Comparison of ENCODE assay signal across 9 cellular contexts in genomic region chr11:124313849-124314248, GRCh38. TPM values are rescaled to one million over a fixed set of nuclear protein-coding genes. Genes with fewer than 3 reads are reported as not detected.
"Had no signal": no experiment of that assay in that cellular context is flagged by ENCODE, and none has a peak within 500 bp of the region (broad histone marks: within the 10 kb centered on the region; RNA-seq: fewer than 3 reads in every experiment).

Gene OR8D1 (minus strand): TSS chr11:124313949. CDS start chr11:124310766, 3,183 bp downstream.

- H3K9me3 Mint-ChIP-seq: H9 had no signal

- H3K4me3 ChIP-seq: GM23248 had no signal

- DNase-seq: GM23248, H9, HCEC 1CT, KG1 had no signal

- FAIRE-seq: H1, H54, HTR-8/SVneo had no signal

- H3K4me3 Mint-ChIP-seq: H9, IgD-negative memory B cell had no signal

- H2AFZ ChIP-seq: GM23248 had no signal

- H3K9ac ChIP-seq: GM23248 had no signal

- H3K36me3 Mint-ChIP-seq: IgD-negative memory B cell had no signal

- H3K27ac ChIP-seq: GM23248 had no signal

- H3K27ac Mint-ChIP-seq: IgD-negative memory B cell had no signal

- H3K4me1 Mint-ChIP-seq: H9, IgD-negative memory B cell had no signal

RNA-seq across cellular contexts. Expression of gene OR8D1, which starts in this region (rescaled TPM):
- total RNA-seq: GM23248, H1, H9, HT-29 had no signal
- polyA plus RNA-seq: GM23248, H1, IgD-negative memory B cell had no signal
